ENCODE assay signal across 26 cellular contexts in genomic region chr15:44299997-44300396, GRCh38. TPM values are rescaled to one million over a fixed set of nuclear protein-coding genes. Genes with fewer than 3 reads are reported as not detected.
DNase-seq lines count a peak whose midpoint lies in the region; ATAC-seq, FAIRE-seq and TF ChIP-seq lines count a peak whose summit lies in the region.
"Had no signal": no experiment of that assay in that cellular context is flagged by ENCODE, and none has a peak within 500 bp of the region (broad histone marks: within the 10 kb centered on the region; RNA-seq: fewer than 3 reads in every experiment).

No MANE protein-coding gene starts in this region.

- TF ChIP-seq EP300 in GM12878 (IDR thresholded peaks at IDR 0.05; ENCODE audit: borderline replicate concordance in 1 of 2, control insufficient read depth in 1 of 2, low read depth in 2 of 2, low read length in 2 of 2), result no peak

- peak overlapping the region; percentile 11 to 79 (median 66) for H3K27ac Mint-ChIP-seq in CD14-positive monocyte
- H3K27ac Mint-ChIP-seq in nephron, result peak overlapping the region in 2 of 3 experiments; percentile 7 to 12

- TF ChIP-seq CTCF in CD14-positive monocyte (IDR thresholded peaks at IDR 0.05), result no peak
- no peak for TF ChIP-seq CTCF in KMS-11 (conservative IDR thresholded peaks at IDR 0.05; ENCODE audit: low read depth, low read length)
- no peak for TF ChIP-seq CTCF in GM12878 (IDR thresholded peaks at IDR 0.05 in 2 of 3, conservative IDR thresholded peaks at IDR 0.05 in 1 of 3; ENCODE audit: control insufficient read depth in 2 of 3, extremely low read depth in 1 of 3, insufficient read depth in 1 of 3, low read depth in 3 of 3, low read length in 3 of 3)
- TF ChIP-seq CTCF in nephron (IDR thresholded peaks at IDR 0.05; ENCODE audit: unreplicated experiment in 3 of 3), result no peak

- no peak for DNase-seq in CD14-positive monocyte (ENCODE audit: low spot score)
- no peak for DNase-seq in GM12878 (ENCODE audit: low read depth, low spot score)
- no peak for DNase-seq in sciatic nerve (ENCODE audit: low spot score)
- DNase-seq in activated naive CD4-positive, alpha-beta T cell treated with anti-CD3 and anti-CD28 coated beads, Interleukin-2, amount 50 U/mL, for 16 hours, result no peak
- DNase-seq: activated CD4-positive, alpha-beta T cell treated with anti-CD3 and anti-CD28 coated beads for 4 hours; Calu3; DMS79 treated with DMSO at 0.1 percent for 48 hours; hypothalamus; immature natural killer cell; Kasumi-1; mesendoderm; NCI-H1092; NCI-H1694 treated with DMSO at 0.1 percent for 48 hours; NCI-H526 treated with DMSO at 0.1 percent for 48 hours; occipital lobe; stimulated activated CD8-positive, alpha-beta memory T cell treated with anti-CD3 and anti-CD28 coated beads, Interleukin-4, amount 100 ng/mL, for 48 hours; T-helper 1 cell; upper lobe of left lung had no signal

- CTCF ChIA-PET in GM12878 (lab: Yijun Ruan, JAX), result interaction anchor here (0.7 to 3.5 kb wide), 7 partner anchors 9 to 201 kb away, joined by 3 to 25 read pairs (median 8); no protein-coding TSS in a partner anchor

- peaks cover 3 to 21% of the 10 kb centered on the region in 2 donors for H3K36me3 Mint-ChIP-seq in CD14-positive monocyte
- H3K36me3 Mint-ChIP-seq in nephron (ENCODE audit: low read depth), result peaks cover 20% of the 10 kb centered on the region

- BruUV-seq in GM12878 (replicated peaks; lab: Mats Ljungman, UMichigan), result no TSS peak

- peaks cover 46% of the 10 kb centered on the region for H3K4me1 Mint-ChIP-seq in CD14-positive monocyte
- H3K4me1 Mint-ChIP-seq in nephron, result peaks cover 32% of the 10 kb centered on the region

- no peaks in the 10 kb centered on the region for H3K9me3 ChIP-seq in GM12878 (replicated peaks; ENCODE audit: control insufficient read depth, insufficient read depth, low read length)
- H3K9me3 ChIP-seq: BLaER1, gastroesophageal sphincter, upper lobe of left lung had no signal

- H3K4me1 ChIP-seq in KMS-11 (ENCODE audit: low read depth, poor library complexity, severe bottlenecking), result peaks cover 80% of the 10 kb centered on the region
- H3K4me1 ChIP-seq in GM12878 (ENCODE audit: control insufficient read depth, insufficient read depth, low read length), result peaks cover 19% of the 10 kb centered on the region

- RAD21 ChIA-PET in GM12878 (lab: Charles Lee; ENCODE audit: unreplicated experiment), result interaction anchor here (0.6 to 3.9 kb wide), 10 partner anchors 9 to 315 kb away, joined by 3 to 34 read pairs (median 5); partner anchors contain the start of gene GOLM2

- intact Hi-C loops in CD14-positive monocyte (cut with micrococcal nuclease) (loop anchor here in 1 of 2 donors (5.0 kb wide), 1 partner anchor 127 kb away; the partner anchor contains the start of gene CTDSPL2), GM12878 (cut with micrococcal nuclease; ENCODE audit: unreplicated experiment) (no loop called here), sciatic nerve (cut with DNase I) (no loop called here)

- in situ Hi-C loops in GM12878 (cut with MboI), result no loop called here

- H4K20me1 ChIP-seq in KMS-11 (ENCODE audit: insufficient read depth) (no peaks in the 10 kb centered on the region), GM12878 (ENCODE audit: control insufficient read depth, insufficient read depth) (no peaks in the 10 kb centered on the region)

- SMC1A ChIA-PET in GM12878 (lab: Charles Lee; ENCODE audit: uncharacterized antibody, unreplicated experiment), result interaction anchor here (0.7 to 5.5 kb wide), 9 partner anchors 9 to 80 kb away, joined by 3 to 44 read pairs (median 6); partner anchors contain the start of gene GOLM2

- H3K4me3 Mint-ChIP-seq in CD14-positive monocyte (no peak overlapping the region), nephron (no peak overlapping the region)
- H3K4me3 Mint-ChIP-seq: immature natural killer cell had no signal

- POLR2A ChIA-PET in GM12878 (lab: Charles Lee), result interaction anchor here (0.7 to 6.7 kb wide), 5 partner anchors 10 to 359 kb away, joined by 3 to 52 read pairs (median 7); partner anchors contain the start of gene GOLM2

- FAIRE-seq in GM12878 (lab: Jason Lieb, UNC), result no peak
- FAIRE-seq: endothelial cell of umbilical vein, GM18507 had no signal

- TF ChIP-seq POLR2A in GM12878 (IDR thresholded peaks at IDR 0.05; ENCODE audit: low read depth, low read length), result no peak

- H2AFZ ChIP-seq in KMS-11 (ENCODE audit: low read depth) (no peak overlapping the region), GM12878 (ENCODE audit: control insufficient read depth, low read depth, low read length) (no peak overlapping the region)

- peaks cover 0 to 3% (median 0%) of the 10 kb centered on the region in 3 donors for H3K27me3 Mint-ChIP-seq in CD14-positive monocyte (ENCODE audit: low read depth in 3 of 3)
- no peaks in the 10 kb centered on the region for H3K27me3 Mint-ChIP-seq in nephron (ENCODE audit: low read depth)

- H3K79me2 ChIP-seq in KMS-11 (ENCODE audit: insufficient read depth, low read depth) (peaks cover 74% of the 10 kb centered on the region), GM12878 (ENCODE audit: control insufficient read depth, insufficient read depth, low read length) (peaks cover 46% of the 10 kb centered on the region)

- H3K4me3 ChIP-seq in KMS-11 (IDR thresholded peaks at IDR 0.05; ENCODE audit: insufficient read depth, low read depth, low read length), result no peak overlapping the region
- H3K4me3 ChIP-seq in GM12878, result no peak overlapping the region
- H3K4me3 ChIP-seq: BLaER1, gastroesophageal sphincter, skin epidermis, upper lobe of left lung had no signal

- H3K27me3 ChIP-seq in KMS-11 (ENCODE audit: insufficient read depth, low read depth), result no peaks in the 10 kb centered on the region
- no peaks in the 10 kb centered on the region for H3K27me3 ChIP-seq in GM12878 (replicated peaks in 1 of 2; ENCODE audit: control insufficient read depth in 2 of 2, insufficient read depth in 2 of 2, low read length in 1 of 2)
- H3K27me3 ChIP-seq: BLaER1, gastroesophageal sphincter, upper lobe of left lung had no signal

- H3K9me3 Mint-ChIP-seq in CD14-positive monocyte (no peaks in the 10 kb centered on the region), nephron (no peaks in the 10 kb centered on the region)
- H3K9me3 Mint-ChIP-seq: immature natural killer cell had no signal

- H3K9ac ChIP-seq in KMS-11 (no peak overlapping the region), GM12878 (ENCODE audit: control insufficient read depth, insufficient read depth, low read length) (no peak overlapping the region)
- H3K9ac ChIP-seq: BLaER1 had no signal

- ATAC-seq in GM12878, result no peak
- ATAC-seq in sciatic nerve, result no peak
- ATAC-seq in GM19035 (IDR thresholded peaks at IDR 0.05; ENCODE audit: unreplicated experiment), result no peak
- ATAC-seq: gastroesophageal sphincter had no signal

- TF ChIP-seq RAD21 in GM12878 (IDR thresholded peaks at IDR 0.05; ENCODE audit: insufficient read depth, low read depth, low read length), result no peak

- peak overlapping the region; percentile 19; the same call in 1 of the 2 replicates for H3K4me2 ChIP-seq in KMS-11
- H3K4me2 ChIP-seq in GM12878 (ENCODE audit: control insufficient read depth, insufficient read depth), result no peak overlapping the region; the same call in 1 of the 2 replicates
- H3K4me2 ChIP-seq: BLaER1 had no signal

- H3K27ac ChIP-seq in KMS-11 (no peak overlapping the region), GM12878 (ENCODE audit: control insufficient read depth, insufficient read depth) (no peak overlapping the region; the same call in 1 of the 2 replicates)
- H3K27ac ChIP-seq: BLaER1, gastroesophageal sphincter, skin epidermis, upper lobe of left lung had no signal

- H3K36me3 ChIP-seq in KMS-11 (ENCODE audit: insufficient read depth) (0 out of 2 replicates have a peak, but pooled peaks cover 4% of the 10 kb centered on the region), GM12878 (ENCODE audit: control insufficient read depth in 2 of 2, insufficient read depth in 2 of 2, low read length in 1 of 2) (no peaks in the 10 kb centered on the region)

TF ChIP-seq in GM12878, 131 proteins besides CTCF, POLR2A, EP300 and RAD21:
- TF ChIP-seq SUZ12 (IDR thresholded peaks at IDR 0.05; ENCODE audit: unreplicated experiment) (no peak), HDGF (IDR thresholded peaks at IDR 0.05) (0 out of 2 replicates have a peak, but pooled peaks have one; percentile 67)

RNA-seq across cellular contexts. Expression of gene GOLM2, which starts 11.5 kb away (rescaled TPM):
- polyA plus RNA-seq in CD14-positive monocyte, result 10 to 100 TPM; 34.4 to 47.5 TPM
- 58.5 and 73.6 TPM in 2 replicates for total RNA-seq in GM12878 (2013; cell fraction: nucleolus; rRNA removed)
- total RNA-seq in GM12878 (2014; rRNA removed), result 47.4 and 49.6 TPM in 2 replicates
- total RNA-seq in GM12878 (2014; rRNA removed; fragmentation: Illumina TruSeq; extraction: Trizol), result 58.9 and 59.2 TPM in 2 replicates
- total RNA-seq in GM12878 (2021), result 45.2 and 48.4 TPM in 2 replicates
- polyA plus RNA-seq in GM12878 (2011; ENCODE audit: low read depth), result 12.2 TPM
- polyA plus RNA-seq in GM12878 (2011; rRNA removed), result 23.5 and 35.6 TPM in 2 replicates
- polyA plus RNA-seq in GM12878 (2011; cell fraction: cytosol; rRNA removed), result 11.0 and 12.7 TPM in 2 replicates
- 7.1 and 10.0 TPM in 2 replicates for polyA plus RNA-seq in GM12878 (2011; cell fraction: nucleus; rRNA removed)
- polyA plus RNA-seq in GM12878 (2012), result 19.5 and 20.7 TPM in 2 replicates
- polyA plus RNA-seq in GM12878 (2014; fragmentation: Illumina TruSeq; extraction: Trizol), result 39.0 and 49.7 TPM in 2 replicates
- polyA plus RNA-seq in GM12878 (2014; fragmentation: Nextera tagmentation; extraction: Ambion mirVana), result 10 to 100 TPM; 10.9 to 15.1 TPM
- polyA plus RNA-seq in GM12878 (2014; rRNA removed), result 25.5 and 28.0 TPM in 2 replicates
- 10 to 100 TPM; 46.1 to 47.1 TPM for polyA plus RNA-seq in GM12878 (2016; fragmentation: Nextera tagmentation; extraction: Ambion mirVana)
- 18.8 and 22.5 TPM in 2 replicates for polyA minus RNA-seq in GM12878 (2011; rRNA and poly(A)+ RNA removed)
- polyA minus RNA-seq in GM12878 (2011; cell fraction: cytosol; rRNA and poly(A)+ RNA removed), result 13.9 and 15.1 TPM in 2 replicates
- 10.9 and 22.2 TPM in 2 replicates for polyA minus RNA-seq in GM12878 (2011; cell fraction: nucleus; rRNA and poly(A)+ RNA removed)
- total RNA-seq in sciatic nerve, result 119 TPM
